15 cellular contexts compared by ENCODE assay signal in genomic region chrX:11386812-11387211, GRCh38.
"Had no signal": no experiment of that assay in that cellular context is flagged by ENCODE, and none has a peak within 500 bp of the region (broad histone marks: within the 10 kb centered on the region; RNA-seq: fewer than 3 reads in every experiment).

No MANE protein-coding gene starts in this region.

- H3K27me3 Mint-ChIP-seq: activated CD8-positive, alpha-beta memory T cell treated with anti-CD3 and anti-CD28 coated beads, Interleukin-2, amount 10 ng/mL, durations not matched to agents 7 days and 5 days; activated naive CD8-positive, alpha-beta T cell; naive B cell had no signal

- H3K4me1 ChIP-seq: foreskin keratinocyte had no signal

- H3K27me3 ChIP-seq: foreskin keratinocyte had no signal

- H3K27ac ChIP-seq: foreskin keratinocyte had no signal

- H3K36me3 Mint-ChIP-seq: activated CD8-positive, alpha-beta memory T cell treated with anti-CD3 and anti-CD28 coated beads, Interleukin-2, amount 10 ng/mL, durations not matched to agents 7 days and 5 days; activated naive CD8-positive, alpha-beta T cell; naive B cell had no signal

- H3K9me3 Mint-ChIP-seq: activated T-cell treated with anti-CD3 and anti-CD28 coated beads, Interleukin-2, amount 50 U/mL, for 24 hours had no signal

- DNase-seq: activated CD4-positive, alpha-beta T cell treated with anti-CD3 and anti-CD28 coated beads, Interleukin-2, amount 50 U/mL, for 48 hours; activated CD4-positive, CD25-positive, alpha-beta regulatory T cell treated with anti-CD3 and anti-CD28 coated beads, Interleukin-2, amount 50 U/mL, for 72 hours; activated CD8-positive, alpha-beta memory T cell treated with anti-CD3 and anti-CD28 coated beads, Interleukin-2, amount 10 ng/mL, durations not matched to agents 7 days and 5 days; activated effector memory CD4-positive, alpha-beta T cell treated with Interleukin-2 at 50 U/mL for 16 hours; activated T-cell treated with anti-CD3 and anti-CD28 coated beads, Interleukin-2, amount 50 U/mL, for 24 hours; amygdala; foreskin keratinocyte; head of caudate nucleus; naive B cell; retina; stimulated activated CD4-positive, alpha-beta T cell treated with anti-CD3 and anti-CD28 coated beads, Interleukin-4, amount 100 ng/mL, for 4 hours; T-helper 9 cell had no signal

- H3K4me1 Mint-ChIP-seq: activated CD8-positive, alpha-beta memory T cell treated with anti-CD3 and anti-CD28 coated beads, Interleukin-2, amount 10 ng/mL, durations not matched to agents 7 days and 5 days had no signal

- ATAC-seq: activated CD8-positive, alpha-beta memory T cell treated with anti-CD3 and anti-CD28 coated beads, Interleukin-2, amount 10 ng/mL, durations not matched to agents 7 days and 5 days; left lobe of liver had no signal

- H3K4me3 ChIP-seq: skin epidermis had no signal

- H3K4me3 Mint-ChIP-seq: activated CD8-positive, alpha-beta memory T cell treated with anti-CD3 and anti-CD28 coated beads, Interleukin-2, amount 10 ng/mL, durations not matched to agents 7 days and 5 days; activated naive CD8-positive, alpha-beta T cell; activated T-cell treated with anti-CD3 and anti-CD28 coated beads, Interleukin-2, amount 50 U/mL, for 24 hours; naive B cell had no signal

- H3K27ac Mint-ChIP-seq: activated CD8-positive, alpha-beta memory T cell treated with anti-CD3 and anti-CD28 coated beads, Interleukin-2, amount 10 ng/mL, durations not matched to agents 7 days and 5 days; activated naive CD8-positive, alpha-beta T cell; activated T-cell treated with anti-CD3 and anti-CD28 coated beads, Interleukin-2, amount 50 U/mL, for 24 hours had no signal
